Comparison of ENCODE assay signal across 1 cellular context in the genomic region with DNA sequence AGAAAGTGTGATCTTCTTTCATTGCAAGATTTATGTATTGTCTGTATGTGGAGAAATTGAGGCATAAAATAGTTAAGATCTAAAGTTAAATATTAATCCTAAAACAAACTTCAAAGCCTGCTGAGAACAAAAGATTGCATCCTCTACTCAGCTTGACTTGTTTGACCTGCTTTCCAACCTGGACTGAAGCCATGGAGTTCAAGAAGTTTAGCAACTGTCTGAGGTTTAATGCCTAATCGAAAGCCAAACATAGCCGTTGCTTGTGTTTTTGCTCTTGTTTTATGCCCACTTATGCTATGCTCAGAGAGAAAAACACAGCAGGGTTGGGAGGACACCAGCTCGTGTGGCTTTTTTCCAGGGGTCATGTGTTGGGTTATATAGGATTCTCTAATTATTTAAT.
TF ChIP-seq lines count a peak whose summit lies in the region.

No MANE protein-coding gene starts in this region.

TF ChIP-seq in IMR-90, 13 proteins besides CTCF, POLR2A, EP300 and RAD21 (continued from another document):
- TF ChIP-seq RFX5 (IDR thresholded peaks at IDR 0.05; ENCODE audit: low read depth, low read length), result no peak
- no peak for TF ChIP-seq BHLHE40 (IDR thresholded peaks at IDR 0.05; ENCODE audit: low read depth, low read length)
- TF ChIP-seq MAZ (IDR thresholded peaks at IDR 0.05; ENCODE audit: borderline replicate concordance, low read depth, low read length), result no peak
- TF ChIP-seq RCOR1 (IDR thresholded peaks at IDR 0.05; ENCODE audit: insufficient replicate concordance, low read length), result no peak
- no peak for TF ChIP-seq MAFK (IDR thresholded peaks at IDR 0.05; ENCODE audit: low read depth, low read length)
- no peak for TF ChIP-seq ELK1 (IDR thresholded peaks at IDR 0.05; ENCODE audit: borderline replicate concordance, low read depth, low read length)
- no peak for TF ChIP-seq CEBPB (IDR thresholded peaks at IDR 0.05; ENCODE audit: low read depth, low read length)
- no peak for TF ChIP-seq SMC3 (IDR thresholded peaks at IDR 0.05; ENCODE audit: low read depth, low read length)
